9 cellular contexts compared by ENCODE assay signal in the genomic region with DNA sequence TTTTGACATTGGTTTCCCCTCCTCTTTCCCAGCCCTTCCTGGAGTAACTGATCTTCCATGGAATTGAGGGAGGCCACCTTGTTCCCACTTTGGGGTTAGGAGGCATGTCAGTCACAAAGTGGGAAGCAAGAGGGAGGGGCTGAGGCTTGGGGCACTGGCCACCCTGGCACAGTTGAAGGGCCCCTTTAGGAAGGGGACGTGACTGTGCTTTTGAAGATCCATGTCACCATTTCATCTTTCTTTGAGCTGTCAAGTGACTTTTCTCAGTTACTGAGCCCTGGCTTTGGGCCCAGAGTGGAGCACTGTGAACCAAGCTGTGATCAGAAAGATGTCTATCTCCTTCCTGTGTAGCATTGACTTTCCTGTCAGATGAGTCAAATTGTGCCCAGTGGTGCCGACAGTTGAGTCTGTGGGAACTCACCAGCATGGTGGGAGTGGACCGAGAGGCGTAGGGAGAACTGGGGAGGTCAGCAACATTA. TPM values are rescaled to one million over a fixed set of nuclear protein-coding genes. Genes with fewer than 3 reads are reported as not detected.
DNase-seq lines count a peak whose midpoint lies in the region; ATAC-seq and TF ChIP-seq lines count a peak whose summit lies in the region.
"Had no signal": no experiment of that assay in that cellular context is flagged by ENCODE, and none has a peak within 500 bp of the region (broad histone marks: within the 10 kb centered on the region; RNA-seq: fewer than 3 reads in every experiment).

No MANE protein-coding gene starts in this region.

- H4K20me1 ChIP-seq in smooth muscle cell (ENCODE audit: low read depth): no peaks in the 10 kb centered on the region

- no peaks in the 10 kb centered on the region for H3K27me3 ChIP-seq in breast epithelium
- no peaks in the 10 kb centered on the region for H3K27me3 ChIP-seq in lung (ENCODE audit: control insufficient read depth, insufficient read depth)
- no peaks in the 10 kb centered on the region for H3K27me3 ChIP-seq in testis
- no peaks in the 10 kb centered on the region for H3K27me3 ChIP-seq in smooth muscle cell (ENCODE audit: low read depth)

- peaks cover 85% of the 10 kb centered on the region for H3K36me3 Mint-ChIP-seq in MCF 10A (ENCODE audit: insufficient read depth, unreplicated experiment)

- intact Hi-C loops in MCF 10A (cut with micrococcal nuclease) (loop anchor here (2.0 to 5.0 kb wide), 2 partner anchors 33 to 56 kb away; partner anchors contain the start of gene IL6R), breast epithelium (cut with DNase I; ENCODE audit: low total_unique reads) (no loop called here), testis (cut with DNase I; ENCODE audit: low total_unique reads) (no loop called here)

- 20 to 27% methylated on average over 4 of the region's 4 CpGs for WGBS in lung, 2 donors
- 52 to 56% methylated on average over 4 of the region's 4 CpGs for WGBS in testis, 2 donors
- WGBS in smooth muscle cell (ENCODE audit: low lambda C conversion rate): 71% methylated on average over 4 of the region's 4 CpGs

- CTCF ChIA-PET in MCF 10A (lab: Yijun Ruan, JAX): interaction anchor here (0.8 to 0.9 kb wide), 2 partner anchors 9 to 16 kb away, joined by 4 read pairs; no protein-coding TSS in a partner anchor

- H3K27me3 Mint-ChIP-seq in MCF 10A (ENCODE audit: insufficient read depth, unreplicated experiment): no peaks in the 10 kb centered on the region

- H3K9me3 Mint-ChIP-seq in MCF 10A (ENCODE audit: unreplicated experiment): no peaks in the 10 kb centered on the region

- POLR2A ChIA-PET in MCF 10A (lab: Yijun Ruan, JAX): interaction anchor here (0.6 to 1.5 kb wide), 4 partner anchors 13 to 83 kb away, joined by 3 to 7 read pairs (median 4); no protein-coding TSS in a partner anchor

- TF ChIP-seq POLR2A in breast epithelium (IDR thresholded peaks at IDR 0.05): no peak
- no peak for TF ChIP-seq POLR2A in testis (IDR thresholded peaks at IDR 0.05)

- H3K9me3 ChIP-seq in breast epithelium: no peaks in the 10 kb centered on the region
- no peaks in the 10 kb centered on the region for H3K9me3 ChIP-seq in lung (ENCODE audit: control insufficient read depth in 2 of 2, insufficient read depth in 1 of 2, low read length in 1 of 2)
- H3K9me3 ChIP-seq in testis: no peaks in the 10 kb centered on the region
- no peaks in the 10 kb centered on the region for H3K9me3 ChIP-seq in smooth muscle cell (replicated peaks; ENCODE audit: low read depth)

- BruUV-seq in MCF 10A (replicated peaks; lab: Mats Ljungman, UMichigan): no TSS peak

- no peaks in the 10 kb centered on the region for H3F3A ChIP-seq in smooth muscle cell (ENCODE audit: low read depth)

- H3K79me2 ChIP-seq in smooth muscle cell (ENCODE audit: low read depth): no peaks in the 10 kb centered on the region

- peak overlapping the region; percentile 35 for H3K27ac Mint-ChIP-seq in MCF 10A (ENCODE audit: low read depth, unreplicated experiment)

- H3K4me3 Mint-ChIP-seq in MCF 10A (ENCODE audit: unreplicated experiment): no peak overlapping the region

- no peak overlapping the region for H3K4me2 ChIP-seq in smooth muscle cell

- H2AFZ ChIP-seq in smooth muscle cell (ENCODE audit: low read depth): no peak overlapping the region

- ATAC-seq in lung (ENCODE audit: insufficient read depth, low FRiP score) (peak; percentile 24), HG02798 (IDR thresholded peaks at IDR 0.05; ENCODE audit: poor library complexity, unreplicated experiment) (no peak)

- no peak for DNase-seq in MCF 10A (ENCODE audit: unreplicated experiment)
- no peak for DNase-seq in breast epithelium (ENCODE audit: low spot score in 2 of 2)
- DNase-seq in activated naive CD4-positive, alpha-beta T cell treated with Interleukin-2 at 50 U/mL for 16 hours: peak; percentile 71
- DNase-seq in lung (ENCODE audit: low spot score): no peak
- peak; percentile 46 for DNase-seq in testis
- DNase-seq in smooth muscle cell (lab: John Stamatoyannopoulos, UW; ENCODE audit: unreplicated experiment): no peak
- DNase-seq in NCI-H2227 (lab: John Stamatoyannopoulos, UW; ENCODE audit: unreplicated experiment): no peak

- H3K4me3 ChIP-seq in breast epithelium: no peak overlapping the region
- H3K4me3 ChIP-seq in lung: no peak overlapping the region
- no peak overlapping the region for H3K4me3 ChIP-seq in testis
- H3K4me3 ChIP-seq in smooth muscle cell: no peak overlapping the region

- no peak overlapping the region for H3K9ac ChIP-seq in smooth muscle cell (ENCODE audit: low read depth)

- peak overlapping the region in 1 of 2 donors; percentile 66 for H3K27ac ChIP-seq in breast epithelium
- peak overlapping the region in 1 of 2 donors; percentile 83 for H3K27ac ChIP-seq in lung (ENCODE audit: low read depth in 1 of 2, low read length in 1 of 2)
- H3K27ac ChIP-seq in testis: no peak overlapping the region
- no peak overlapping the region for H3K27ac ChIP-seq in smooth muscle cell (ENCODE audit: low read depth)

- TF ChIP-seq CTCF in MCF 10A (IDR thresholded peaks at IDR 0.05; ENCODE audit: unreplicated experiment) (no peak), breast epithelium (IDR thresholded peaks at IDR 0.05) (no peak), lung (IDR thresholded peaks at IDR 0.05; ENCODE audit: control extremely low read depth, extremely low read depth) (no peak), testis (IDR thresholded peaks at IDR 0.05) (no peak), smooth muscle cell (IDR thresholded peaks at IDR 0.05; ENCODE audit: borderline replicate concordance, insufficient read depth, poor library complexity, severe bottlenecking) (no peak)

- H3K4me1 ChIP-seq in breast epithelium: no peaks in the 10 kb centered on the region
- H3K4me1 ChIP-seq in lung (ENCODE audit: control insufficient read depth in 2 of 2, insufficient read depth in 2 of 2, low read length in 2 of 2): peaks cover 0 to 5% of the 10 kb centered on the region in 2 donors
- peaks cover 11% of the 10 kb centered on the region for H3K4me1 ChIP-seq in testis
- H3K4me1 ChIP-seq in smooth muscle cell (ENCODE audit: low read depth): no peaks in the 10 kb centered on the region

- H3K4me1 Mint-ChIP-seq in MCF 10A (ENCODE audit: insufficient read depth, unreplicated experiment): no peaks in the 10 kb centered on the region

- H3K36me3 ChIP-seq in breast epithelium: no peaks in the 10 kb centered on the region
- peaks cover 7 to 16% of the 10 kb centered on the region in 2 donors for H3K36me3 ChIP-seq in lung (ENCODE audit: control insufficient read depth in 2 of 2, insufficient read depth in 2 of 2, low read length in 2 of 2)
- no peaks in the 10 kb centered on the region for H3K36me3 ChIP-seq in testis (ENCODE audit: low read depth, missing control alignments)
- no peaks in the 10 kb centered on the region for H3K36me3 ChIP-seq in smooth muscle cell (ENCODE audit: low read depth)

RNA-seq across cellular contexts. Expression of gene TDRD10, which starts 38.5 kb away (rescaled TPM):
- total RNA-seq in MCF 10A (2022) (not detected in 2 replicates), breast epithelium (1 to 10 TPM; 2.9 to 5.6 (median 5.6) TPM), lung (1 to 10 TPM; 1.9 to 8.5 TPM), testis (10 to 100 TPM; 50.9 to 60.3 TPM), smooth muscle cell (0.13 TPM in 1 of 2 replicates, not detected in the other)
- polyA plus RNA-seq in lung (10 to 100 TPM in 1 of 2 donors, 1 to 10 TPM in 1; 6.1 to 12.6 TPM), testis (ENCODE audit: insufficient read depth, low read depth, low replicate concordance) (123 TPM), smooth muscle cell (0.11 TPM in 1 of 2 replicates, not detected in the other)
- total RNA-seq: activated CD8-positive, alpha-beta memory T cell treated with anti-CD3 and anti-CD28 coated beads for 36 hours had no signal

RNA-seq across cellular contexts. Expression of gene SHE, which starts 38.7 kb away (rescaled TPM):
- total RNA-seq in MCF 10A (2022) (not detected in 2 replicates), breast epithelium (10 to 100 TPM in 2 of 3 donors, 1 to 10 TPM in 1; 6.3 to 21.3 (median 21.3) TPM), lung (10 to 100 TPM; 25.3 to 33.5 TPM), testis (10 to 100 TPM; 53.7 to 57.9 TPM), smooth muscle cell (0.13 and 0.45 TPM in 2 replicates)
- polyA plus RNA-seq in lung (10 to 100 TPM; 15.1 to 16.8 TPM), testis (ENCODE audit: insufficient read depth, low read depth, low replicate concordance) (50.9 TPM), smooth muscle cell (0.39 and 0.72 TPM in 2 replicates)
- total RNA-seq: activated CD8-positive, alpha-beta memory T cell treated with anti-CD3 and anti-CD28 coated beads for 36 hours had no signal

RNA-seq across cellular contexts. Expression of gene IL6R, which starts 58.4 kb away (rescaled TPM):
- 22.8 and 41.0 TPM in 2 replicates for total RNA-seq in MCF 10A (2022)
- total RNA-seq in breast epithelium: 10 to 100 TPM; 23.6 to 26.8 (median 24.0) TPM
- 10 to 100 TPM; 33.2 to 79.7 TPM for total RNA-seq in lung
- polyA plus RNA-seq in lung: 10 to 100 TPM; 12.3 to 30.8 TPM
- 10 to 100 TPM; 25.0 to 29.7 TPM for total RNA-seq in testis
- polyA plus RNA-seq in testis (ENCODE audit: insufficient read depth, low read depth, low replicate concordance): 8.5 TPM
- 1.3 and 1.8 TPM in 2 replicates for total RNA-seq in smooth muscle cell
- 1.9 TPM in 2 replicates for polyA plus RNA-seq in smooth muscle cell

Comparison
In these comparisons a context has a peak if more than half of its experiments do, and no peak if none do; other contexts are left out.
1. DNase-seq: peak in activated naive CD4-positive, alpha-beta T cell treated with Interleukin-2 at 50 U/mL for 16 hours (single experiment) and testis (single experiment); none in MCF 10A (single experiment), breast epithelium (0 of 2), lung (single experiment), smooth muscle cell (single experiment) and NCI-H2227 (single experiment).
2. RNA of gene TDRD10, which starts 38.5 kb away (total RNA-seq): 50.9 to 60.3 TPM in testis; 1.9 to 8.5 TPM in lung, 2.9 to 5.6 TPM in breast epithelium, 0.13 TPM in smooth muscle cell and not detected in MCF 10A; every median in the first group is over 4 times any median in the second.